In genomic region chr19:43826787-43827754, GRCh38 we compare ENCODE assay signal across 8 cellular contexts. TPM values are rescaled to one million over a fixed set of nuclear protein-coding genes. Genes with fewer than 3 reads are reported as not detected.
DNase-seq lines count a peak whose midpoint lies in the region; ATAC-seq and TF ChIP-seq lines count a peak whose summit lies in the region.

TSS of gene ZNF283 (plus strand) at chr19:43827321. CDS start at chr19:43833505, 6,184 bp downstream.

- H3K36me3 ChIP-seq in esophagus muscularis mucosa: peaks cover 19 to 40% (median 32%) of the 10 kb centered on the region in 4 donors
- H3K36me3 ChIP-seq in mucosa of stomach (ENCODE audit: control insufficient read depth, insufficient read depth, low read length): no peaks in the 10 kb centered on the region

- ATAC-seq in GM19397 (IDR thresholded peaks at IDR 0.05; ENCODE audit: unreplicated experiment): peak; percentile 97

- H3K27me3 ChIP-seq in esophagus muscularis mucosa (no peaks in the 10 kb centered on the region), mucosa of stomach (ENCODE audit: control insufficient read depth, insufficient read depth, low read length) (no peaks in the 10 kb centered on the region)

- DNase-seq in HuH-7 (ENCODE audit: low spot score) (peak; percentile 89), OCI-M2 (lab: John Stamatoyannopoulos, UW; ENCODE audit: unreplicated experiment) (peak; percentile 69), esophagus muscularis mucosa (ENCODE audit: extremely low spot score) (peak; percentile 95)
- peak; percentile 85 for DNase-seq in activated T-cell treated with anti-CD3 and anti-CD28 coated beads, Interleukin-2, amount 50 U/mL, for 1 hour
- peak; percentile 58 to 70 for DNase-seq in stimulated activated CD8-positive, alpha-beta memory T cell treated with anti-CD3 and anti-CD28 coated beads, Interleukin-4, amount 100 ng/mL, for 4 hours (ENCODE audit: low read depth in 2 of 2, low spot score in 1 of 2)

- H3K9ac ChIP-seq in mucosa of stomach (ENCODE audit: low read length): peak within 1 kb of the TSS; percentile 58

- no peaks in the 10 kb centered on the region for H3K9me3 ChIP-seq in esophagus muscularis mucosa
- no peaks in the 10 kb centered on the region for H3K9me3 ChIP-seq in mucosa of stomach (ENCODE audit: control insufficient read depth, low read length)

- no peak for TF ChIP-seq CTCF in C4-2B (conservative IDR thresholded peaks at IDR 0.05)
- TF ChIP-seq CTCF in esophagus muscularis mucosa (IDR thresholded peaks at IDR 0.05): peak in 1 of 3 experiments; percentile 12

- WGBS in esophagus muscularis mucosa: 14% methylated on average over 27 of the region's 46 CpGs

- peaks cover 10 to 13% (median 13%) of the 10 kb centered on the region in 4 donors for H3K4me1 ChIP-seq in esophagus muscularis mucosa
- peaks cover 10% of the 10 kb centered on the region for H3K4me1 ChIP-seq in mucosa of stomach (ENCODE audit: control insufficient read depth, insufficient read depth, low read length)

- intact Hi-C loops in esophagus muscularis mucosa (cut with DNase I): loop anchor here (5.0 kb wide), 1 partner anchor 125 kb away; the partner anchor contains the start of gene ZNF221

- H3K4me3 ChIP-seq in esophagus muscularis mucosa (peak within 1 kb of the TSS; percentile 63 to 77 (median 70)), mucosa of stomach (ENCODE audit: low read length) (peak within 1 kb of the TSS; percentile 42)

- TF ChIP-seq POLR2A in esophagus muscularis mucosa (IDR thresholded peaks at IDR 0.05; ENCODE audit: low read depth): no peak

- H3K27ac ChIP-seq in C4-2B (peak within 1 kb of the TSS; percentile 67), esophagus muscularis mucosa (replicated peaks in 1 of 4) (peak within 1 kb of the TSS; percentile 70 to 82 (median 73))

- no peak for TF ChIP-seq EP300 in esophagus muscularis mucosa (IDR thresholded peaks at IDR 0.05)

RNA-seq across cellular contexts. Expression of gene ZNF283, which starts in this region (rescaled TPM):
- 10 to 100 TPM in 1 of 4 donors, 1 to 10 TPM in 3; 6.4 to 11.5 (median 7.5) TPM for total RNA-seq in esophagus muscularis mucosa

Comparison
In these comparisons a context has a peak if more than half of its experiments do, and no peak if none do; other contexts are left out.
1. Peak in every context shown above with its lines: DNase-seq, ATAC-seq, H3K4me3 ChIP-seq and H3K27ac ChIP-seq.